Comparison of ENCODE assay signal across 8 cellular contexts in the genomic region with DNA sequence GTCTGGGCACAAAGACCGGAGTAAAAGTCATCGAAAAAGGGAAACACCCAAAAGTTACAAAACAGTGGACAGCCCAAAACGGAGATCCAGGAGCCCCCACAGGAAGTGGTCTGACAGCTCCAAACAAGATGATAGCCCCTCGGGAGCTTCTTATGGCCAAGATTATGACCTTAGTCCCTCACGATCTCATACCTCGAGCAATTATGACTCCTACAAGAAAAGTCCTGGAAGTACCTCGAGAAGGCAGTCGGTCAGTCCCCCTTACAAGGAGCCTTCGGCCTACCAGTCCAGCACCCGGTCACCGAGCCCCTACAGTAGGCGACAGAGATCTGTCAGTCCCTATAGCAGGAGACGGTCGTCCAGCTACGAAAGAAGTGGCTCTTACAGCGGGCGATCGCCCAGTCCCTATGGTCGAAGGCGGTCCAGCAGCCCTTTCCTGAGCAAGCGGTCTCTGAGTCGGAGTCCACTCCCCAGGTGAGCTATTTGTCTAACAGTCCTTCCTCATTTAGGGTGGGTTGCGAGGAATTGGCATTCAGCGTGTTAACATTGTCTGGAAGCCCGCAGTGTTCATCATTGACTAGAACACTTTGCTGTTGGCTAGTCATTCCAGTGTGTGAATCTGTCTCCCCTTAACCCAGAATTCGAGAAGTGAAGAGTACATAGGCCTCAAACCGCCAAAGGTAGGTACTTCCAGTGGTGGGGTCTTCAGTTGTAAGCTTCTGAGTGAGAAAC. TPM values are rescaled to one million over a fixed set of nuclear protein-coding genes. Genes with fewer than 3 reads are reported as not detected.
DNase-seq lines count a peak whose midpoint lies in the region; ATAC-seq and TF ChIP-seq lines count a peak whose summit lies in the region.

No MANE protein-coding gene starts in this region.

- no peaks in the 10 kb centered on the region; the same call in 1 of the 2 replicates for H3K4me1 ChIP-seq in H9 (ENCODE audit: insufficient read depth, low read length)
- peaks cover 4 to 49% (median 29%) of the 10 kb centered on the region in 9 donors for H3K4me1 ChIP-seq in heart right ventricle

- no peak overlapping the region for H2BK12ac ChIP-seq in H9 (ENCODE audit: insufficient read length, low read depth, low read length)

- ATAC-seq in heart right ventricle (peak in 1 of 8 donors; percentile 7), GM21381 (IDR thresholded peaks at IDR 0.05; ENCODE audit: unreplicated experiment) (no peak)

- H3T11ph ChIP-seq in H9 (ENCODE audit: low read length) = no peak overlapping the region

- H3K27me3 ChIP-seq in H9 (ENCODE audit: insufficient read depth, low read length) (no peaks in the 10 kb centered on the region), heart right ventricle (no peaks in the 10 kb centered on the region)

- DNase-seq in AG04449 (ENCODE audit: low read depth, low spot score) = no peak
- no peak for DNase-seq in H9
- peak; percentile 16 for DNase-seq in activated CD4-positive, alpha-beta memory T cell treated with anti-CD3 and anti-CD28 coated beads for 36 hours
- DNase-seq in heart right ventricle = no peak
- DNase-seq in posterior vena cava (ENCODE audit: low spot score) = peak; percentile 74
- DNase-seq in SKM-1 treated with dmso at 0.1 percent for 144 hours (lab: John Stamatoyannopoulos, UW; ENCODE audit: unreplicated experiment) = no peak
- no peak for DNase-seq in occipital lobe (lab: John Stamatoyannopoulos, UW)

- H3K27ac ChIP-seq in H9 (ENCODE audit: insufficient read length, low read depth, low read length) (no peak overlapping the region), heart right ventricle (peak overlapping the region in 9 of 10 donors; percentile 96 to 99 (median 98))

- no CpG with 5 or more reads among the region's 27 CpGs for WGBS in H9 (ENCODE audit: extremely low coverage, insufficient read length, low lambda C conversion rate)
- WGBS in heart right ventricle, 2 donors = 1% methylated on average over 27 of the region's 27 CpGs

- no peak overlapping the region for H2AFZ ChIP-seq in H9 (ENCODE audit: low read length)

- H3K9ac ChIP-seq in H9 (ENCODE audit: extremely low read depth, insufficient read length, low read length) = peak overlapping the region; percentile 99

- peak overlapping the region in 2 of 3 experiments; percentile 95 to 97; a peak in 1 of 7 replicates for H3K27ac Mint-ChIP-seq in H9
- H3K27ac Mint-ChIP-seq in activated CD4-positive, alpha-beta memory T cell treated with anti-CD3 and anti-CD28 coated beads for 36 hours = peak overlapping the region; percentile 95

- H3K79me2 ChIP-seq in H9 (ENCODE audit: insufficient read depth, low read length) = peaks cover 29% of the 10 kb centered on the region; the same call in 1 of the 2 replicates

- peak overlapping the region; percentile 85 to 96 for H3K4me3 Mint-ChIP-seq in H9
- peak overlapping the region; percentile 88 for H3K4me3 Mint-ChIP-seq in activated CD4-positive, alpha-beta memory T cell treated with anti-CD3 and anti-CD28 coated beads for 36 hours

- H3K14ac ChIP-seq in H9 (ENCODE audit: insufficient read depth, low read length) = no peak overlapping the region; the same call in 1 of the 2 replicates

- intact Hi-C loops in activated CD4-positive, alpha-beta memory T cell treated with anti-CD3 and anti-CD28 coated beads for 36 hours (cut with micrococcal nuclease) = loop anchor here (10.0 kb wide), 1 partner anchor 462 kb away; the partner anchor contains the start of genes LRRC3C and ORMDL3
- intact Hi-C loops in heart right ventricle (cut with DNase I) (no loop called here), posterior vena cava (cut with DNase I) (no loop called here)

- no peaks in the 10 kb centered on the region; the same call in 1 of the 2 replicates for H3K27me3 Mint-ChIP-seq in H9 (ENCODE audit: low read depth)
- H3K27me3 Mint-ChIP-seq in activated CD4-positive, alpha-beta memory T cell treated with anti-CD3 and anti-CD28 coated beads for 36 hours = no peaks in the 10 kb centered on the region

- peaks cover 14 to 23% of the 10 kb centered on the region in 2 experiments for H3K4me1 Mint-ChIP-seq in H9
- peaks cover 31% of the 10 kb centered on the region for H3K4me1 Mint-ChIP-seq in activated CD4-positive, alpha-beta memory T cell treated with anti-CD3 and anti-CD28 coated beads for 36 hours (ENCODE audit: low read depth)

- no peak overlapping the region for H2BK120ac ChIP-seq in H9 (ENCODE audit: low read depth, low read length, poor library complexity, severe bottlenecking)

- no peak overlapping the region for H2BK15ac ChIP-seq in H9 (ENCODE audit: low read depth, low read length)

- peak overlapping the region; percentile 94 for H3K4me2 ChIP-seq in H9 (ENCODE audit: insufficient read depth, insufficient read length, low read length)

- CTCF ChIA-PET in AG04449 (lab: Yijun Ruan, JAX) = interaction anchor here (0.8 to 2.4 kb wide), 9 partner anchors 12 to 756 kb away, joined by 3 to 11 read pairs (median 4); partner anchors contain the start of genes MED1 and WIPF2
- CTCF ChIA-PET in activated CD4-positive, alpha-beta memory T cell treated with anti-CD3 and anti-CD28 coated beads for 36 hours (lab: Charles Lee) = interaction anchor here (1.0 to 2.5 kb wide), 2 partner anchors 12 to 263 kb away, joined by 3 to 14 read pairs; partner anchors contain the start of gene MED1

- peaks cover 0 to 3% of the 10 kb centered on the region in 2 experiments; a peak in 1 of 5 replicates for H3K9me3 Mint-ChIP-seq in H9
- H3K9me3 Mint-ChIP-seq in activated CD4-positive, alpha-beta memory T cell treated with anti-CD3 and anti-CD28 coated beads for 36 hours = no peaks in the 10 kb centered on the region

- H3K56ac ChIP-seq in H9 (ENCODE audit: insufficient read length, low read depth, low read length) = no peak overlapping the region

- H3K18ac ChIP-seq in H9 (ENCODE audit: insufficient read length, low read depth, low read length) = no peak overlapping the region

- H2BK5ac ChIP-seq in H9 (ENCODE audit: insufficient read length, low read length) = no peak overlapping the region

- POLR2A ChIA-PET in AG04449 (lab: Yijun Ruan, JAX) = interaction anchor here (1.1 to 2.4 kb wide), 4 partner anchors 12 to 192 kb away, joined by 3 to 43 read pairs (median 8); partner anchors contain the start of gene MED1
- POLR2A ChIA-PET in activated CD4-positive, alpha-beta memory T cell treated with anti-CD3 and anti-CD28 coated beads for 36 hours (lab: Charles Lee) = interaction anchor here (0.5 to 5.2 kb wide), 5 partner anchors 10 to 1026 kb away, joined by 3 to 85 read pairs (median 5); partner anchors contain the start of gene MED1

- H3K23ac ChIP-seq in H9 (ENCODE audit: insufficient read length, low read depth, low read length) = no peak overlapping the region

- no peak overlapping the region for H2BK20ac ChIP-seq in H9 (ENCODE audit: low read depth, low read length, poor library complexity, severe bottlenecking)

- no peak for TF ChIP-seq CTCF in AG04449 (IDR thresholded peaks at IDR 0.05; ENCODE audit: insufficient read depth, low read length, missing control alignments)
- TF ChIP-seq CTCF in H9 (conservative IDR thresholded peaks at IDR 0.05) = no peak
- no peak for TF ChIP-seq CTCF in heart right ventricle (IDR thresholded peaks at IDR 0.05)

- H4K91ac ChIP-seq in H9 (ENCODE audit: insufficient read length, low read depth, low read length) = no peak overlapping the region

- H3K36me3 Mint-ChIP-seq in H9 (ENCODE audit: insufficient read depth in 1 of 3, low read depth in 3 of 3) = peaks cover 1 to 27% (median 20%) of the 10 kb centered on the region in 3 experiments; a peak in 5 of 7 replicates
- peaks cover 26% of the 10 kb centered on the region for H3K36me3 Mint-ChIP-seq in activated CD4-positive, alpha-beta memory T cell treated with anti-CD3 and anti-CD28 coated beads for 36 hours

- H3K4me3 ChIP-seq in AG04449 (ENCODE audit: low read depth, low read length) (peak overlapping the region; percentile 98), heart right ventricle (peak overlapping the region; percentile 65 to 97 (median 84))

- peaks cover 2% of the 10 kb centered on the region for H4K20me1 ChIP-seq in H9 (ENCODE audit: control insufficient read depth, insufficient read depth, insufficient read length)

- H4K8ac ChIP-seq in H9 (replicated peaks; ENCODE audit: insufficient read length, low read depth, low read length) = no peak overlapping the region

- H3K9me3 ChIP-seq in H9 (ENCODE audit: control insufficient read depth, low read depth, low read length) (no peaks in the 10 kb centered on the region), heart right ventricle (no peaks in the 10 kb centered on the region)

- H4K5ac ChIP-seq in H9 (ENCODE audit: insufficient read length, low read depth, low read length) = no peak overlapping the region

- peaks cover 2% of the 10 kb centered on the region for H3K79me1 ChIP-seq in H9 (ENCODE audit: insufficient read depth, low read depth, low read length, poor library complexity, severe bottlenecking)

- peaks cover 13% of the 10 kb centered on the region for H3K23me2 ChIP-seq in H9 (ENCODE audit: insufficient read length, low read depth, low read length, poor library complexity, severe bottlenecking)

- H3K36me3 ChIP-seq in heart right ventricle = peaks cover 0 to 15% (median 0%) of the 10 kb centered on the region in 9 donors

- no peak overlapping the region for H3K4ac ChIP-seq in H9 (ENCODE audit: low read depth, low read length)

- H2AK5ac ChIP-seq in H9 (ENCODE audit: insufficient read length, low read length) = no peak overlapping the region

RNA-seq across cellular contexts. Expression of gene CDK12, which starts 1.5 kb away (rescaled TPM):
- total RNA-seq in H9 (2021) (87.6 and 87.9 TPM in 2 replicates), heart right ventricle (10 to 100 TPM; 20.0 to 29.3 (median 24.3) TPM), posterior vena cava (10 to 100 TPM; 37.6 to 40.8 TPM), occipital lobe (21.5 TPM)
- 10 to 100 TPM; 55.8 to 57.4 TPM for total RNA-seq in activated CD4-positive, alpha-beta memory T cell treated with anti-CD3 and anti-CD28 coated beads for 36 hours
- polyA plus RNA-seq in heart right ventricle = 1 to 10 TPM; 5.0 to 9.6 TPM

RNA-seq across cellular contexts. Expression of gene MED1, which starts 11.7 kb away (rescaled TPM):
- 59.2 and 61.3 TPM in 2 replicates for total RNA-seq in H9 (2021)
- total RNA-seq in activated CD4-positive, alpha-beta memory T cell treated with anti-CD3 and anti-CD28 coated beads for 36 hours = 10 to 100 TPM; 58.9 to 59.7 TPM
- 10 to 100 TPM; 21.8 to 27.3 (median 25.8) TPM for total RNA-seq in heart right ventricle
- 1 to 10 TPM; 5.8 to 7.2 TPM for polyA plus RNA-seq in heart right ventricle
- total RNA-seq in posterior vena cava = 10 to 100 TPM; 26.4 to 27.1 TPM
- 30.7 TPM for total RNA-seq in occipital lobe

Comparison
In these comparisons a context has a peak if more than half of its experiments do, and no peak if none do; other contexts are left out.
1. DNase-seq: peak in activated CD4-positive, alpha-beta memory T cell treated with anti-CD3 and anti-CD28 coated beads for 36 hours (single experiment) and posterior vena cava (single experiment); none in AG04449 (single experiment), H9 (single experiment), heart right ventricle (0 of 2), SKM-1 treated with dmso at 0.1 percent for 144 hours (single experiment) and occipital lobe (single experiment).